In genomic region chr12:8404341-8404740, GRCh38 we compare ENCODE assay signal across 6 cellular contexts. TPM values are rescaled to one million over a fixed set of nuclear protein-coding genes. Genes with fewer than 3 reads are reported as not detected.
"Had no signal": no experiment of that assay in that cellular context is flagged by ENCODE, and none has a peak within 500 bp of the region (broad histone marks: within the 10 kb centered on the region; RNA-seq: fewer than 3 reads in every experiment).

No MANE protein-coding gene starts in this region.

RNA-seq across cellular contexts. Expression of gene CLEC6A, which starts 51.4 kb away (rescaled TPM):
- total RNA-seq: M059J, PC-3, Peyer's patch, Right ventricle myocardium superior, SJSA1 had no signal
- polyA plus RNA-seq: SK-N-SH had no signal
